In the genomic region with DNA sequence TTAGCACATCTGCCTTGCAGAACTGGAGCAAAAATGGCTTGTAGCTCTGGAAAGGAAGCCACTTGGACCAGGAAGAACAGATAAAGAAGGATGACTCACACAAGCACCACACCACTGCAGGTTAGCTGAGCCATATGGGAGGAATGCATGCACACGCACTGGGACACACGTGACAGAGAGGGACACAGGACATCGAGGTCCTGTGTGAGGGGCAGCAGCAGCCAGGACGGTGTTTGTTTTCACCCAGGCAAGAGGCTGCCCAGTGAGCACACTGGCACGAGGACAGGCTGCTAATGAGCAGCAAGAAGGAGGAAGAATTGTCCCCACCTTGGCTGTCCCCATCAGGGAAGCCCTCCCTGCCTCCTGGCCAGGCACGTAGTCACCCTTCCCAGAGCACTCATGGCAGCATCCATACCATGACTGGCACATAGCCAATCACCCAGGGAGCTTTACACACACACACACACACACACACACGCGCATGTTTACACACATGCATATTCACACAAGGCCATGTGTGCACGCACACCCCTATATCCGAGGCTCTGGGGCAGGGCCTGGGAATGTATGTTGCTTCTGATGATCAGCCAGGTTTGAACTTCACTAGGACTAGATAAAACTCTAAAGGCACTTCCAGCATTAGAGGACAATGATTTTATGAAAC, we compare ENCODE assay signal across 12 cellular contexts. TPM values are rescaled to one million over a fixed set of nuclear protein-coding genes. Genes with fewer than 3 reads are reported as not detected.
DNase-seq lines count a peak whose midpoint lies in the region; ATAC-seq and TF ChIP-seq lines count a peak whose summit lies in the region.
"Had no signal": no experiment of that assay in that cellular context is flagged by ENCODE, and none has a peak within 500 bp of the region (broad histone marks: within the 10 kb centered on the region; RNA-seq: fewer than 3 reads in every experiment).

No MANE protein-coding gene starts in this region.

- H3K4me3 Mint-ChIP-seq in nephron: peak overlapping the region in 1 of 3 experiments; percentile 10
- H3K4me3 Mint-ChIP-seq: activated T-cell treated with anti-CD3 and anti-CD28 coated beads, Interleukin-2, amount 50 U/mL, for 4 hours had no signal

- H3K27ac Mint-ChIP-seq in nephron: peak overlapping the region in 2 of 3 experiments; percentile 7 to 59

- H3K4me1 ChIP-seq in A673 (ENCODE audit: insufficient read depth, low read length, poor library complexity, severe bottlenecking): no peaks in the 10 kb centered on the region

- no peak for TF ChIP-seq CTCF in nephron (IDR thresholded peaks at IDR 0.05; ENCODE audit: unreplicated experiment in 3 of 3)
- no peak for TF ChIP-seq CTCF in A673 (conservative IDR thresholded peaks at IDR 0.05; ENCODE audit: low read depth, low read length)

- H3K27me3 ChIP-seq in A673 (replicated peaks; ENCODE audit: insufficient read depth, low read depth, low read length, poor library complexity): no peaks in the 10 kb centered on the region

- peaks cover 75% of the 10 kb centered on the region for H3K4me1 Mint-ChIP-seq in nephron

- no peaks in the 10 kb centered on the region for H3K9me3 ChIP-seq in A673 (ENCODE audit: low read depth, low read length, poor library complexity, severe bottlenecking)

- CTCF ChIA-PET in A673 (lab: Charles Lee): interaction anchor here (1.3 kb wide), 1 partner anchor 13 kb away, joined by 3 read pairs; no protein-coding TSS in a partner anchor

- H3K9me3 Mint-ChIP-seq in nephron: no peaks in the 10 kb centered on the region
- H3K9me3 Mint-ChIP-seq: activated T-cell treated with anti-CD3 and anti-CD28 coated beads, Interleukin-2, amount 50 U/mL, for 4 hours had no signal

- intact Hi-C loops in A673 (cut with micrococcal nuclease; ENCODE audit: unreplicated experiment): no loop called here

- no TSS peak for BruUV-seq in A673 (replicated peaks; lab: Mats Ljungman, UMichigan)

- DNase-seq in Caki2 (ENCODE audit: low read depth) (peak; percentile 69), OCI-M1 (lab: John Stamatoyannopoulos, UW) (peak; percentile 24), dermis microvascular lymphatic vessel endothelial cell (ENCODE audit: low read depth in 2 of 2) (peak; percentile 59 to 87), A673 (ENCODE audit: low spot score) (no peak), NCI-H1417 treated with DMSO at 0.1 percent for 48 hours (lab: John Stamatoyannopoulos, UW) (no peak)
- DNase-seq: activated T-cell treated with anti-CD3 and anti-CD28 coated beads, Interleukin-2, amount 50 U/mL, for 4 hours; H7; NCI-H524 had no signal

- no peak overlapping the region for H3K4me3 ChIP-seq in A673 (ENCODE audit: low read depth, low read length, poor library complexity, severe bottlenecking)
- H3K4me3 ChIP-seq: skin epidermis had no signal

- H3K27ac ChIP-seq in A673 (ENCODE audit: low read depth, low read length, poor library complexity, severe bottlenecking): no peak overlapping the region

- H3K27me3 Mint-ChIP-seq in nephron (ENCODE audit: low read depth): peaks cover 7% of the 10 kb centered on the region

- in situ Hi-C loops in Caki2 (cut with HindIII; ENCODE audit: low pct_unique_long_range_greater_than_20kb, low sequenced_read_pairs): no loop called here

- no peaks in the 10 kb centered on the region for H3K36me3 ChIP-seq in A673 (ENCODE audit: insufficient read depth, low read length, poor library complexity, severe bottlenecking)

- ATAC-seq in HG02885 (IDR thresholded peaks at IDR 0.05; ENCODE audit: poor library complexity, unreplicated experiment): no peak
- ATAC-seq in HG02642 (IDR thresholded peaks at IDR 0.05; ENCODE audit: poor library complexity, unreplicated experiment): no peak
- ATAC-seq: activated T-cell treated with anti-CD3 and anti-CD28 coated beads, Interleukin-2, amount 50 U/mL, for 4 hours had no signal

- H3K36me3 Mint-ChIP-seq in nephron (ENCODE audit: low read depth): peaks cover 17% of the 10 kb centered on the region

- POLR2A ChIA-PET in A673 (lab: Charles Lee; ENCODE audit: low non-redundant PET): no interaction called here

RNA-seq across cellular contexts. Expression of a gene that starts 24.0 kb away (rescaled TPM):
- total RNA-seq in Caki2 (2014; rRNA removed; shearing (Covaris generic); ENCODE audit: low replicate concordance): not detected in 2 replicates
- 0.63 and 2.7 TPM in 2 replicates for total RNA-seq in dermis microvascular lymphatic vessel endothelial cell
- 2.4 and 3.2 TPM in 2 replicates for total RNA-seq in A673 (2021)

RNA-seq across cellular contexts. Expression of a gene that starts 54.5 kb away (rescaled TPM):
- total RNA-seq in Caki2 (2014; rRNA removed; shearing (Covaris generic); ENCODE audit: low replicate concordance): 3.0 and 3.8 TPM in 2 replicates
- total RNA-seq in dermis microvascular lymphatic vessel endothelial cell (66.4 and 68.8 TPM in 2 replicates), A673 (2021) (27.3 and 29.4 TPM in 2 replicates)

Comparison
In these comparisons a context has a peak if more than half of its experiments do, and no peak if none do; other contexts are left out.
1. DNase-seq: peak in Caki2 (single experiment), OCI-M1 (single experiment) and dermis microvascular lymphatic vessel endothelial cell (2 of 2); none in A673 (single experiment) and NCI-H1417 treated with DMSO at 0.1 percent for 48 hours (single experiment).